Comparison of ENCODE assay signal across 23 cellular contexts in genomic region chr1:228977741-228978140, GRCh38.
"Had no signal": no experiment of that assay in that cellular context is flagged by ENCODE, and none has a peak within 500 bp of the region (broad histone marks: within the 10 kb centered on the region; RNA-seq: fewer than 3 reads in every experiment).

No MANE protein-coding gene starts in this region.

- DNase-seq: activated CD4-positive, alpha-beta memory T cell treated with anti-CD3 and anti-CD28 coated beads, Interleukin-2, amount 10 ng/mL, durations not matched to agents 7 days and 5 days; activated CD4-positive, alpha-beta T cell treated with anti-CD3 and anti-CD28 coated beads for 36 hours; activated CD4-positive, alpha-beta T cell treated with anti-CD3 and anti-CD28 coated beads, Interleukin-2, amount 50 U/mL, for 1 hour; activated CD8-positive, alpha-beta memory T cell treated with anti-CD3 and anti-CD28 coated beads, Interleukin-2, amount 50 U/mL, for 4 hours; activated gamma-delta T cell treated with Interleukin-2 at 50 U/mL for 16 hours; activated naive CD4-positive, alpha-beta T cell treated with anti-CD3 and anti-CD28 coated beads, Interleukin-2, amount 10 ng/mL, durations not matched to agents 7 days and 5 days; activated naive CD8-positive, alpha-beta T cell treated with anti-CD3 and anti-CD28 coated beads for 36 hours; activated T-cell treated with anti-CD3 and anti-CD28 coated beads, Interleukin-2, amount 50 U/mL, for 72 hours; brain microvascular endothelial cell; Karpas-422; NCI-H146; NCI-H2029; NCI-H2107; NCI-H2171 treated with DMSO at 0.1 percent for 48 hours; NCI-H226; NK-92 treated with Interleukin-12 subunit alpha and Interleukin-12 subunit beta, amount 100 ng/mL, for 24 hours; Peyer's patch; Right ventricle myocardium superior; T-helper 1 cell had no signal

- H3K9ac ChIP-seq: SK-N-SH had no signal

- H3K9me2 ChIP-seq: SK-N-SH had no signal

- H3K27ac ChIP-seq: brain microvascular endothelial cell, cardiac muscle cell, RWPE1, SJCRH30 had no signal

- H3K36me3 ChIP-seq: brain microvascular endothelial cell, cardiac muscle cell, Peyer's patch, SJCRH30 had no signal

- H3K27me3 ChIP-seq: brain microvascular endothelial cell, Peyer's patch, SJCRH30 had no signal

- H3K4me2 ChIP-seq: SK-N-SH had no signal

- ATAC-seq: activated CD4-positive, alpha-beta T cell treated with anti-CD3 and anti-CD28 coated beads for 36 hours; activated T-cell treated with anti-CD3 and anti-CD28 coated beads, Interleukin-2, amount 50 U/mL, for 72 hours had no signal

- H3K9me3 ChIP-seq: Peyer's patch, SJCRH30, SK-N-SH had no signal

- H3K4me1 ChIP-seq: Peyer's patch, SJCRH30 had no signal

- H3K4me3 ChIP-seq: cardiac muscle cell, Peyer's patch, SJCRH30 had no signal
